15 cellular contexts compared by ENCODE assay signal in genomic region chr18:7523772-7524171, GRCh38.
"Had no signal": no experiment of that assay in that cellular context is flagged by ENCODE, and none has a peak within 500 bp of the region (broad histone marks: within the 10 kb centered on the region; RNA-seq: fewer than 3 reads in every experiment).

No MANE protein-coding gene starts in this region.

- H3K27me3 ChIP-seq: gastroesophageal sphincter, testis, transverse colon had no signal

- ATAC-seq: effector memory CD8-positive, alpha-beta T cell; gastroesophageal sphincter; left colon; natural killer cell; sciatic nerve; stimulated activated naive B cell treated with anti-CD40 and anti-IgM and Interleukin-4, amounts not matched to agents 10 μg/mL and 1 μg/mL and 100 μg/mL, for 72 hours; stimulated activated naive CD8-positive, alpha-beta T cell treated with anti-CD3 and anti-CD28 coated beads, Interleukin-15, amount 100 ng/mL, for 72 hours had no signal

- H3K27ac Mint-ChIP-seq: effector memory CD8-positive, alpha-beta T cell; natural killer cell; stimulated activated naive B cell treated with anti-CD40 and anti-IgM and Interleukin-4, amounts not matched to agents 10 μg/mL and 1 μg/mL and 100 μg/mL, for 72 hours; stimulated activated naive CD8-positive, alpha-beta T cell treated with anti-CD3 and anti-CD28 coated beads, Interleukin-15, amount 100 ng/mL, for 72 hours had no signal

- H3K36me3 ChIP-seq: esophagus squamous epithelium, gastroesophageal sphincter, transverse colon had no signal

- H3K4me1 Mint-ChIP-seq: natural killer cell; stimulated activated naive B cell treated with anti-CD40 and anti-IgM and Interleukin-4, amounts not matched to agents 10 μg/mL and 1 μg/mL and 100 μg/mL, for 72 hours; stimulated activated naive CD8-positive, alpha-beta T cell treated with anti-CD3 and anti-CD28 coated beads, Interleukin-15, amount 100 ng/mL, for 72 hours had no signal

- H3K4me3 ChIP-seq: esophagus squamous epithelium, gastroesophageal sphincter, testis, transverse colon had no signal

- H3K4me3 Mint-ChIP-seq: effector memory CD8-positive, alpha-beta T cell; natural killer cell; stimulated activated naive B cell treated with anti-CD40 and anti-IgM and Interleukin-4, amounts not matched to agents 10 μg/mL and 1 μg/mL and 100 μg/mL, for 72 hours; stimulated activated naive CD8-positive, alpha-beta T cell treated with anti-CD3 and anti-CD28 coated beads, Interleukin-15, amount 100 ng/mL, for 72 hours had no signal

- H3K27me3 Mint-ChIP-seq: effector memory CD8-positive, alpha-beta T cell; stimulated activated naive CD8-positive, alpha-beta T cell treated with anti-CD3 and anti-CD28 coated beads, Interleukin-15, amount 100 ng/mL, for 72 hours had no signal

- FAIRE-seq: urothelium cell line had no signal

- H3K27ac ChIP-seq: esophagus squamous epithelium, testis had no signal

- DNase-seq: effector memory CD8-positive, alpha-beta T cell; esophagus squamous epithelium; foreskin fibroblast; glutamatergic neuron; left colon; natural killer cell; stimulated activated CD4-positive, alpha-beta T cell treated with anti-CD3 and anti-CD28 coated beads, Interleukin-2, amount 100 ng/mL, for 24 hours; stimulated activated CD4-positive, alpha-beta T cell treated with anti-CD3 and anti-CD28 coated beads, Interleukin-4, amount 100 ng/mL, for 4 hours; stimulated activated naive B cell treated with anti-CD40 and anti-IgM and Interleukin-4, amounts not matched to agents 10 μg/mL and 1 μg/mL and 100 μg/mL, for 72 hours; stimulated activated naive CD8-positive, alpha-beta T cell treated with anti-CD3 and anti-CD28 coated beads, Interleukin-15, amount 100 ng/mL, for 72 hours; testis; transverse colon had no signal

- H3K9me3 Mint-ChIP-seq: effector memory CD8-positive, alpha-beta T cell; natural killer cell; stimulated activated naive B cell treated with anti-CD40 and anti-IgM and Interleukin-4, amounts not matched to agents 10 μg/mL and 1 μg/mL and 100 μg/mL, for 72 hours; stimulated activated naive CD8-positive, alpha-beta T cell treated with anti-CD3 and anti-CD28 coated beads, Interleukin-15, amount 100 ng/mL, for 72 hours had no signal

- H3K36me3 Mint-ChIP-seq: natural killer cell; stimulated activated naive B cell treated with anti-CD40 and anti-IgM and Interleukin-4, amounts not matched to agents 10 μg/mL and 1 μg/mL and 100 μg/mL, for 72 hours had no signal

- H3K9me3 ChIP-seq: esophagus squamous epithelium, gastroesophageal sphincter, testis, transverse colon had no signal

- H3K4me1 ChIP-seq: esophagus squamous epithelium, testis had no signal
